In the genomic region with DNA sequence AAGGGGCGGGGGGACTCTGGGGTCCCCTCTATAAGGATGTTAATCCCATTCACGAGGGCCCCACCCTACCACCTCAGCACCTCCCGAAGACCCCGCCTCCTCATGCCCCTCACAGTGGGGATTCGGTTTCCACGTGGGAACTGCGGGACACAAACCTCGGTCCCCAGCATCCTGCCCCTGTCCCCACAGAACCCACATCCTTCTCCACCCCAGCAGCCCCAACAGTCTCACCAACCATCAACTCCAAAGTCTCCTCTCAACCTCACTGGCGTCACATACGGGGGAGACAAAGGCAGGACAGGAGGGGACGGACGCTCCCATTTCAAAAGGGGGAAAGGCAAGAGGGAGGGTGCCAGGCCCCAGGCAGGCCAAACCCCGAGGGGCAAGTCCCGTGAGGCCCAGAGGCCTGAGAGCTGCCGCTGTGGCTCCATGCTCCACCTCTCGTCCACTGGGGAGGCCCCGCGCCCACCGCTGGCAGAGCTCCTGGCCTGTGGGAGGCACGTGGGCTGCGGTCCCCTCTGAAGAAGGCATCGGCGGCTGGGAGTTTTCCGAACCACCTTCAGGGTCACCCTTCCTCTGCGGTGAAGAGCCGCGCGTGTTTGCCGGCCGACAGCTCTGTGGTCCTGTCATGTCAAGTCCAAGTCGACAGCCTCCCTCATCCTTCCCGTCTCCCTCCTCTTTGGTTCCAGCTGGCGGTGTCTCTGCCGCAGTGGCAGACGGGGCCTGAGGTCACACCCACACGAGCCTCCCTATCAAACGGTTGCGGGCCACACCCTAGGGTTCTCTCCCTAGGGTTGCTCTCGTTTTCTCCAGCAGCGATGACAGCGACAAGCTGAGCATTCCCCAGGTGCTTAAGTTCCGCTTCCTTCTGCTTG, we compare ENCODE assay signal across 12 cellular contexts.
DNase-seq lines count a peak whose midpoint lies in the region; ATAC-seq and TF ChIP-seq lines count a peak whose summit lies in the region.
"Had no signal": no experiment of that assay in that cellular context is flagged by ENCODE, and none has a peak within 500 bp of the region (broad histone marks: within the 10 kb centered on the region; RNA-seq: fewer than 3 reads in every experiment).

No MANE protein-coding gene starts in this region.

- H3K27me3 Mint-ChIP-seq in progenitor cell of endocrine pancreas, result peaks cover 2% of the 10 kb centered on the region

- peaks cover 35% of the 10 kb centered on the region for H3K4me1 Mint-ChIP-seq in progenitor cell of endocrine pancreas (ENCODE audit: low read depth)

- no peaks in the 10 kb centered on the region for H3K36me3 ChIP-seq in RWPE2 (ENCODE audit: low read depth)

- intact Hi-C loops in Right ventricle myocardium superior (cut with DNase I), result no loop called here

- POLR2A ChIA-PET in GM10248 (lab: Yijun Ruan, JAX), result no interaction called here

- peak overlapping the region; percentile 80 for H3K27ac Mint-ChIP-seq in progenitor cell of endocrine pancreas

- H3K4me3 ChIP-seq in RWPE2 (ENCODE audit: severe bottlenecking), result no peak overlapping the region
- H3K4me3 ChIP-seq: GM23248 had no signal

- CTCF ChIA-PET in GM10248 (lab: Yijun Ruan, JAX), result interaction anchor here (1.4 kb wide), 1 partner anchor 227 kb away, joined by 4 read pairs; no protein-coding TSS in a partner anchor

- H3K9me3 ChIP-seq in RWPE2 (ENCODE audit: severe bottlenecking), result no peaks in the 10 kb centered on the region

- H3K36me3 Mint-ChIP-seq in progenitor cell of endocrine pancreas (ENCODE audit: insufficient read depth), result no peaks in the 10 kb centered on the region

- H3K4me1 ChIP-seq in RWPE2 (ENCODE audit: insufficient read depth, poor library complexity, severe bottlenecking), result no peaks in the 10 kb centered on the region

- no peak overlapping the region for H3K4me3 Mint-ChIP-seq in progenitor cell of endocrine pancreas (ENCODE audit: low read depth)

- DNase-seq in CMK (ENCODE audit: low read depth) (peak; percentile 87), RWPE2 (ENCODE audit: low spot score) (peak; percentile 59), Right ventricle myocardium superior (peak; percentile 37), progenitor cell of endocrine pancreas (ENCODE audit: low spot score, unreplicated experiment) (no peak), GF-D8 (lab: John Stamatoyannopoulos, UW) (no peak), dermis blood vessel endothelial cell (no peak), GM10248 (ENCODE audit: extremely low spot score) (no peak)
- DNase-seq: GM23248, KG1, NCI-H524, occipital lobe had no signal

- ATAC-seq in RWPE2 (ENCODE audit: low read depth) (no peak), Right ventricle myocardium superior (ENCODE audit: poor library complexity) (no peak)

- no peak overlapping the region for H3K27ac ChIP-seq in RWPE2 (ENCODE audit: poor library complexity, severe bottlenecking)
- H3K27ac ChIP-seq: epithelial cell of prostate, GM23248 had no signal

- H3K9me3 Mint-ChIP-seq in progenitor cell of endocrine pancreas (ENCODE audit: low read depth), result no peaks in the 10 kb centered on the region

- TF ChIP-seq CTCF in RWPE2 (IDR thresholded peaks at IDR 0.05; ENCODE audit: poor library complexity, severe bottlenecking) (no peak), progenitor cell of endocrine pancreas (IDR thresholded peaks at IDR 0.05; ENCODE audit: unreplicated experiment) (no peak), GM10248 (IDR thresholded peaks at IDR 0.05; ENCODE audit: control extremely low read depth, extremely low read depth, low read depth, missing control alignments) (no peak)

- H3K27me3 ChIP-seq in RWPE2 (ENCODE audit: insufficient read depth, poor library complexity, severe bottlenecking), result no peaks in the 10 kb centered on the region

Comparison
In these comparisons a context has a peak if more than half of its experiments do, and no peak if none do; other contexts are left out.
1. DNase-seq: peak in CMK (single experiment), RWPE2 (single experiment) and Right ventricle myocardium superior (single experiment); none in progenitor cell of endocrine pancreas (single experiment), GF-D8 (single experiment), dermis blood vessel endothelial cell (single experiment) and GM10248 (single experiment).